19 cellular contexts compared by ENCODE assay signal in genomic region chr3:128372707-128373533, GRCh38.
"Had no signal": no experiment of that assay in that cellular context is flagged by ENCODE, and none has a peak within 500 bp of the region (broad histone marks: within the 10 kb centered on the region; RNA-seq: fewer than 3 reads in every experiment).

No MANE protein-coding gene starts in this region.

- H3K9me3 Mint-ChIP-seq: activated naive CD4-positive, alpha-beta T cell treated with anti-CD3 and anti-CD28 coated beads, Interleukin-2, amount 10 ng/mL, durations not matched to agents 7 days and 5 days; central memory CD8-positive, alpha-beta T cell; naive B cell; stimulated activated naive B cell treated with anti-CD40 and anti-IgM and Interleukin-4, amounts not matched to agents 10 μg/mL and 1 μg/mL and 100 μg/mL, for 72 hours; T-helper 2 cell treated with Interferon-gamma antibody and Interleukin-4, amounts not matched to agents 5 μg/mL and 100 μg/mL, for 36 hours had no signal

- H3K4me3 Mint-ChIP-seq: activated naive CD4-positive, alpha-beta T cell treated with anti-CD3 and anti-CD28 coated beads, Interleukin-2, amount 10 ng/mL, durations not matched to agents 7 days and 5 days; central memory CD8-positive, alpha-beta T cell; stimulated activated naive B cell treated with anti-CD40 and anti-IgM and Interleukin-4, amounts not matched to agents 10 μg/mL and 1 μg/mL and 100 μg/mL, for 72 hours; T-helper 2 cell treated with Interferon-gamma antibody and Interleukin-4, amounts not matched to agents 5 μg/mL and 100 μg/mL, for 36 hours had no signal

- H3K36me3 ChIP-seq: uterus had no signal

- DNase-seq: activated CD4-positive, alpha-beta T cell treated with anti-CD3 and anti-CD28 coated beads, Interleukin-2, amount 50 U/mL, for 48 hours; activated CD4-positive, CD25-positive, alpha-beta regulatory T cell treated with anti-CD3 and anti-CD28 coated beads, Interleukin-2, amount 50 U/mL, for 72 hours; activated CD8-positive, alpha-beta memory T cell treated with anti-CD3 and anti-CD28 coated beads, Interleukin-2, amount 50 U/mL, for 4 hours; activated naive CD4-positive, alpha-beta T cell treated with anti-CD3 and anti-CD28 coated beads, Interleukin-2, amount 10 ng/mL, durations not matched to agents 7 days and 5 days; amniotic stem cell; mammary epithelial cell; naive B cell; retina; substantia nigra; uterus had no signal

- H3K27me3 ChIP-seq: esophagus muscularis mucosa, hepatocyte, tibial nerve, uterus had no signal

- H3K79me2 ChIP-seq: hepatocyte had no signal

- H3K4me2 ChIP-seq: hepatocyte had no signal

- H3K27ac Mint-ChIP-seq: activated naive CD4-positive, alpha-beta T cell treated with anti-CD3 and anti-CD28 coated beads, Interleukin-2, amount 10 ng/mL, durations not matched to agents 7 days and 5 days; naive B cell; stimulated activated naive B cell treated with anti-CD40 and anti-IgM and Interleukin-4, amounts not matched to agents 10 μg/mL and 1 μg/mL and 100 μg/mL, for 72 hours; T-helper 2 cell treated with Interferon-gamma antibody and Interleukin-4, amounts not matched to agents 5 μg/mL and 100 μg/mL, for 36 hours had no signal

- H3K27ac ChIP-seq: coronary artery, esophagus muscularis mucosa, hepatocyte, tibial nerve, uterus had no signal

- ATAC-seq: left lobe of liver had no signal

- H3K27me3 Mint-ChIP-seq: activated naive CD4-positive, alpha-beta T cell treated with anti-CD3 and anti-CD28 coated beads, Interleukin-2, amount 10 ng/mL, durations not matched to agents 7 days and 5 days; central memory CD8-positive, alpha-beta T cell; naive B cell; stimulated activated naive B cell treated with anti-CD40 and anti-IgM and Interleukin-4, amounts not matched to agents 10 μg/mL and 1 μg/mL and 100 μg/mL, for 72 hours had no signal

- H3K9me3 ChIP-seq: esophagus muscularis mucosa, tibial nerve, uterus had no signal

- FAIRE-seq: keratinocyte had no signal

- H3K4me3 ChIP-seq: coronary artery, esophagus muscularis mucosa, hepatocyte, tibial nerve, uterus had no signal

- H2AFZ ChIP-seq: hepatocyte had no signal

- H3K36me3 Mint-ChIP-seq: activated naive CD4-positive, alpha-beta T cell treated with anti-CD3 and anti-CD28 coated beads, Interleukin-2, amount 10 ng/mL, durations not matched to agents 7 days and 5 days had no signal
